Comparison of ENCODE assay signal across 14 cellular contexts in the genomic region with DNA sequence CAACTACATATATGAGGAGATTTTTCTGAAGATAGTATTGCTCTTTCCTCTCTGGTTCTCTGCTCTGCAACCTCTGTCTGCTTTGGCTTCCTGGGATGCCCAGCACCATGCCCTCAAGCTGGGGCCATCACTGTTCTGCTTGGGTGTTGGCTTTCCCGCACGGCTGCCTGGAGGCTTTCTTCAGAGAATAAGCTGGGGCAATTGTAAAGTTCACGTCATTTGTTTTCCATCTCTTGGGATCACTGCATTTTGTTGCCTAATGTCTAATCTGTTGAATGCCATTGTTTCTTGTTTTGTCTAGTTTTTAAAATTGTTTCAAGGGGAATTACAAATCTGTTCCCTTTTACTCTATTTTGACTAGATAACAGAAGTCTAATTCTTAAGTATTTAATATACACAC.
"Had no signal": no experiment of that assay in that cellular context is flagged by ENCODE, and none has a peak within 500 bp of the region (broad histone marks: within the 10 kb centered on the region; RNA-seq: fewer than 3 reads in every experiment).

No MANE protein-coding gene starts in this region.

- H3K9ac ChIP-seq: parathyroid adenoma had no signal

- H3K27ac Mint-ChIP-seq: activated B cell treated with CpG ODN at 0.5 μM for 24 hours; dendritic cell treated with granulocyte-macrophage colony-stimulating factor and Interleukin-4, amounts not matched to agents 40 ng/mL and 50 ng/mL, for 4 days; naive thymus-derived CD4-positive, alpha-beta T cell; type B pancreatic cell had no signal

- H3K4me1 Mint-ChIP-seq: activated B cell treated with CpG ODN at 0.5 μM for 24 hours; naive thymus-derived CD4-positive, alpha-beta T cell had no signal

- H3K27me3 Mint-ChIP-seq: activated B cell treated with CpG ODN at 0.5 μM for 24 hours; dendritic cell treated with granulocyte-macrophage colony-stimulating factor and Interleukin-4, amounts not matched to agents 40 ng/mL and 50 ng/mL, for 4 days; type B pancreatic cell had no signal

- H3K36me3 Mint-ChIP-seq: type B pancreatic cell had no signal

- H3K27me3 ChIP-seq: suprapubic skin had no signal

- H3K36me3 ChIP-seq: suprapubic skin had no signal

- H3K9me3 ChIP-seq: suprapubic skin had no signal

- H3K4me3 ChIP-seq: lung, suprapubic skin had no signal

- H3K4me1 ChIP-seq: parathyroid adenoma, suprapubic skin had no signal

- H3K4me3 Mint-ChIP-seq: activated B cell treated with CpG ODN at 0.5 μM for 24 hours; dendritic cell treated with granulocyte-macrophage colony-stimulating factor and Interleukin-4, amounts not matched to agents 40 ng/mL and 50 ng/mL, for 4 days; naive thymus-derived CD4-positive, alpha-beta T cell; type B pancreatic cell had no signal

- H3K27ac ChIP-seq: parathyroid adenoma, suprapubic skin had no signal

- ATAC-seq: naive thymus-derived CD4-positive, alpha-beta T cell; stimulated activated naive CD8-positive, alpha-beta T cell treated with anti-CD3 and anti-CD28 coated beads, Interleukin-15, Interleukin-2, amounts not matched to agents 100 U/mL and 50 U/mL, for 24 hours had no signal

- DNase-seq: activated B cell treated with CpG ODN at 0.5 μM for 24 hours; activated CD4-positive, alpha-beta T cell treated with anti-CD3 and anti-CD28 coated beads, Interleukin-2, amount 50 U/mL, for 1 hour; activated CD8-positive, alpha-beta memory T cell treated with anti-CD3 and anti-CD28 coated beads for 24 hours; activated naive CD4-positive, alpha-beta T cell treated with Interleukin-2 at 50 U/mL for 16 hours; effector memory CD4-positive, alpha-beta T cell; hippocampal formation; naive thymus-derived CD4-positive, alpha-beta T cell; retina; stimulated activated naive CD8-positive, alpha-beta T cell treated with anti-CD3 and anti-CD28 coated beads, Interleukin-15, Interleukin-2, amounts not matched to agents 100 U/mL and 50 U/mL, for 24 hours had no signal

- H3K9me3 Mint-ChIP-seq: activated B cell treated with CpG ODN at 0.5 μM for 24 hours; dendritic cell treated with granulocyte-macrophage colony-stimulating factor and Interleukin-4, amounts not matched to agents 40 ng/mL and 50 ng/mL, for 4 days; type B pancreatic cell had no signal
